ENCODE assay signal across 9 cellular contexts in the genomic region with DNA sequence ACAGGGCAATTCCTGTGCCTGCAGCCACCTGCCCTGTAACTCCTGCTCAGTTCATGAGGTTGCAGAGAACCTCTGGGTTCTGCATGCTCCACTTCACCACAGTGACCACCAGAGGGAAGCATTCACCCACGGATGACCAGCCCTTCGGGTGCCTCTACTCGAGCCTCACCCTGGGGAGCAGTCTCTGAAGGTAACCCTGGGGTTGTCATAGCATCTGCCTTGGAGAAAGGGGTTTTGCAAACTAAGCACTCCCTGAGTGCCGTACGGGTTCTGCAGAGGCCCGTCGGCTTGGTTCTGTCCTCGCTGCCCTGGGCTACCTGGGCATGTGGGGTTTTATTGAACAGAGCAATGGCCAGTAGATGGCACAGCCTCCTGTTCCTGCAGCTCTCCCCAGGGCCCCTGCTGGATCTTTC. TPM values are rescaled to one million over a fixed set of nuclear protein-coding genes. Genes with fewer than 3 reads are reported as not detected.
DNase-seq lines count a peak whose midpoint lies in the region; ATAC-seq, FAIRE-seq and TF ChIP-seq lines count a peak whose summit lies in the region.
"Had no signal": no experiment of that assay in that cellular context is flagged by ENCODE, and none has a peak within 500 bp of the region (broad histone marks: within the 10 kb centered on the region; RNA-seq: fewer than 3 reads in every experiment).

No MANE protein-coding gene starts in this region.

- FAIRE-seq in pancreas (lab: Jason Lieb, UNC): no peak

- H3K27me3 ChIP-seq in PC-9 (ENCODE audit: insufficient read depth, low read depth): no peaks in the 10 kb centered on the region
- H3K27me3 ChIP-seq in pancreas: no peaks in the 10 kb centered on the region
- H3K27me3 ChIP-seq in upper lobe of left lung: no peaks in the 10 kb centered on the region

- POLR2A ChIA-PET in PC-9 (lab: Charles Lee; ENCODE audit: unreplicated experiment): no interaction called here

- H3F3A ChIP-seq in PC-9 (ENCODE audit: insufficient read depth, low read depth): peaks cover under 1% of the 10 kb centered on the region; the same call in 1 of the 2 replicates

- no peaks in the 10 kb centered on the region for H3K9me3 ChIP-seq in PC-9 (ENCODE audit: insufficient read depth, low read depth)
- no peaks in the 10 kb centered on the region for H3K9me3 ChIP-seq in pancreas
- no peaks in the 10 kb centered on the region for H3K9me3 ChIP-seq in upper lobe of left lung

- H3K27me3 Mint-ChIP-seq in activated T-cell treated with anti-CD3 and anti-CD28 coated beads, Interleukin-2, amount 50 U/mL, for 4 hours (ENCODE audit: low read depth): peaks cover 4% of the 10 kb centered on the region

- BruUV-seq in PC-9 (replicated peaks; lab: Mats Ljungman, UMichigan): no TSS peak

- H3K79me2 ChIP-seq in PC-9 (ENCODE audit: low read depth): no peaks in the 10 kb centered on the region

- peak overlapping the region; percentile 67 for H3K4me2 ChIP-seq in PC-9

- no peak overlapping the region for H2AFZ ChIP-seq in PC-9

- TF ChIP-seq EP300 in upper lobe of left lung (IDR thresholded peaks at IDR 0.05): no peak

- intact Hi-C loops in PC-9 (cut with micrococcal nuclease; ENCODE audit: unreplicated experiment) (loop anchor here (2.0 to 5.0 kb wide), 8 partner anchors 47 to 1288 kb away; partner anchors contain the start of gene APMAP), pancreas (cut with DNase I) (no loop called here)

- no peaks in the 10 kb centered on the region for H3K36me3 Mint-ChIP-seq in activated T-cell treated with anti-CD3 and anti-CD28 coated beads, Interleukin-2, amount 50 U/mL, for 4 hours (ENCODE audit: insufficient read depth)

- no peaks in the 10 kb centered on the region for H3K9me3 Mint-ChIP-seq in activated T-cell treated with anti-CD3 and anti-CD28 coated beads, Interleukin-2, amount 50 U/mL, for 4 hours

- H3K9me2 ChIP-seq in PC-9 (ENCODE audit: insufficient read depth): no peaks in the 10 kb centered on the region

- no peak for TF ChIP-seq POLR2A in upper lobe of left lung (IDR thresholded peaks at IDR 0.05)

- H3K36me3 ChIP-seq in PC-9 (ENCODE audit: low read depth) (no peaks in the 10 kb centered on the region), pancreas (no peaks in the 10 kb centered on the region), upper lobe of left lung (no peaks in the 10 kb centered on the region)

- peaks cover 14% of the 10 kb centered on the region for H3K4me1 ChIP-seq in PC-9 (replicated peaks; ENCODE audit: insufficient read depth)
- no peaks in the 10 kb centered on the region for H3K4me1 ChIP-seq in pancreas
- H3K4me1 ChIP-seq in upper lobe of left lung: no peaks in the 10 kb centered on the region

- H3K4me3 ChIP-seq in PC-9: no peak overlapping the region; the same call in 1 of the 2 replicates
- no peak overlapping the region for H3K4me3 ChIP-seq in pancreas
- H3K4me3 ChIP-seq in upper lobe of left lung: no peak overlapping the region
- H3K4me3 ChIP-seq: skin epidermis had no signal

- H3K27ac ChIP-seq in PC-9: no peak overlapping the region
- no peak overlapping the region for H3K27ac ChIP-seq in pancreas
- no peak overlapping the region for H3K27ac ChIP-seq in upper lobe of left lung
- H3K27ac ChIP-seq: skin epidermis had no signal

- ATAC-seq in GM18868 (IDR thresholded peaks at IDR 0.05; ENCODE audit: unreplicated experiment) (peak; percentile 95), pancreas (peak; percentile 76 to 100 (median 95)), upper lobe of left lung (ENCODE audit: low FRiP score in 2 of 2) (peak; percentile 90)
- ATAC-seq in activated T-cell treated with anti-CD3 and anti-CD28 coated beads, Interleukin-2, amount 50 U/mL, for 4 hours: peak; percentile 83 to 87

- CTCF ChIA-PET in PC-9 (lab: Charles Lee): no interaction called here

- DNase-seq in AG08395 (ENCODE audit: low spot score) (peak; percentile 67), HK-2 (ENCODE audit: unreplicated experiment) (peak; percentile 63), PC-9 (peak; percentile 63 to 83), fibroblast of the conjunctiva (ENCODE audit: low read depth) (peak; percentile 4), pancreas (peak in 5 of 6 donors; percentile 27 to 71 (median 60)), upper lobe of left lung (peak in 1 of 2 donors; percentile 64)
- DNase-seq in activated T-cell treated with anti-CD3 and anti-CD28 coated beads, Interleukin-2, amount 50 U/mL, for 4 hours: peak; percentile 46

- 17 to 26% methylated on average over 8 of the region's 8 CpGs for WGBS in pancreas, 2 donors
- 21 to 80% methylated on average over 1 to 8 of the region's 8 CpGs for WGBS in upper lobe of left lung, 2 donors

- TF ChIP-seq CTCF in PC-9 (conservative IDR thresholded peaks at IDR 0.05) (peak; percentile 96), pancreas (IDR thresholded peaks at IDR 0.05) (peak; percentile 58 to 78 (median 70)), upper lobe of left lung (IDR thresholded peaks at IDR 0.05) (peak; percentile 57 to 88 (median 71))

- H3K4me1 Mint-ChIP-seq in activated T-cell treated with anti-CD3 and anti-CD28 coated beads, Interleukin-2, amount 50 U/mL, for 4 hours (ENCODE audit: low read depth): no peaks in the 10 kb centered on the region

- H4K20me1 ChIP-seq in PC-9 (ENCODE audit: insufficient read depth): no peaks in the 10 kb centered on the region

- H3K4me3 Mint-ChIP-seq in activated T-cell treated with anti-CD3 and anti-CD28 coated beads, Interleukin-2, amount 50 U/mL, for 4 hours: no peak overlapping the region

RNA-seq across cellular contexts. Expression of gene CST5, which starts 10.2 kb away (rescaled TPM):
- total RNA-seq in PC-9 (2021) (0.93 and 2.2 TPM in 2 replicates), pancreas (under 1 TPM in 3 of 6 donors, not detected in 3; 0.23 to 0.63 (median 0.37) TPM), upper lobe of left lung (1 to 10 TPM in 2 of 6 donors, under 1 TPM in 1, not detected in 3; 0.81 to 1.7 (median 1.1) TPM)
- total RNA-seq in activated T-cell treated with anti-CD3 and anti-CD28 coated beads, Interleukin-2, amount 50 U/mL, for 4 hours: not detected
- polyA plus RNA-seq in pancreas: under 1 TPM; 0.46 to 0.61 TPM
